ENCODE assay signal across 13 cellular contexts in genomic region chr10:23331567-23332290, GRCh38. TPM values are rescaled to one million over a fixed set of nuclear protein-coding genes. Genes with fewer than 3 reads are reported as not detected.
DNase-seq lines count a peak whose midpoint lies in the region; TF ChIP-seq lines count a peak whose summit lies in the region.
"Had no signal": no experiment of that assay in that cellular context is flagged by ENCODE, and none has a peak within 500 bp of the region (broad histone marks: within the 10 kb centered on the region; RNA-seq: fewer than 3 reads in every experiment).

No MANE protein-coding gene starts in this region.

- no peak overlapping the region for H3K23ac ChIP-seq in mesenchymal stem cell (ENCODE audit: low read length in 2 of 2)

- H3K4ac ChIP-seq in mesenchymal stem cell (ENCODE audit: low read depth in 1 of 2, low read length in 2 of 2): no peak overlapping the region

- no peaks in the 10 kb centered on the region for H3K79me1 ChIP-seq in mesenchymal stem cell (replicated peaks; ENCODE audit: low read length, poor library complexity, severe bottlenecking)

- H2BK12ac ChIP-seq in mesenchymal stem cell (ENCODE audit: low read length in 2 of 2): no peak overlapping the region

- H3K4me2 ChIP-seq in mesenchymal stem cell (ENCODE audit: low read length, poor library complexity, severe bottlenecking): no peak overlapping the region
- H3K4me2 ChIP-seq: neural progenitor cell had no signal

- H3K4me1 ChIP-seq in mesenchymal stem cell (ENCODE audit: control insufficient read depth, insufficient read depth, low read depth, low read length) (no peaks in the 10 kb centered on the region), ascending aorta (no peaks in the 10 kb centered on the region)
- H3K4me1 ChIP-seq: neural progenitor cell had no signal

- H2BK15ac ChIP-seq in mesenchymal stem cell (ENCODE audit: low read depth, poor library complexity, severe bottlenecking): no peak overlapping the region

- H3K4me3 ChIP-seq in NB4 (ENCODE audit: low read depth, low read length) (no peak overlapping the region), mesenchymal stem cell (ENCODE audit: insufficient read depth in 1 of 2, low read depth in 1 of 2, low read length in 2 of 2) (no peak overlapping the region), ascending aorta (no peak overlapping the region)
- H3K4me3 ChIP-seq: neural progenitor cell had no signal

- no peaks in the 10 kb centered on the region for H3K27me3 ChIP-seq in mesenchymal stem cell (ENCODE audit: control insufficient read depth in 1 of 2, insufficient read depth in 1 of 2, low read length in 2 of 2)
- H3K27me3 ChIP-seq in ascending aorta: no peaks in the 10 kb centered on the region

- 81% methylated on average over 5 of the region's 8 CpGs for WGBS in mesenchymal stem cell

- peak; percentile 97 for DNase-seq in HCEC 1CT
- DNase-seq in NB4 (ENCODE audit: low read depth): peak; percentile 36
- peak; percentile 72 for DNase-seq in amniotic stem cell (lab: John Stamatoyannopoulos, UW)
- DNase-seq in mesenchymal stem cell: peak; percentile 78
- DNase-seq in OCI-M1 (lab: John Stamatoyannopoulos, UW): no peak
- no peak for DNase-seq in NCI-H510A treated with DMSO at 0.1 percent for 48 hours (lab: John Stamatoyannopoulos, UW)
- no peak for DNase-seq in ascending aorta (ENCODE audit: low spot score in 2 of 2)
- no peak for DNase-seq in Ammon's horn (ENCODE audit: low spot score)
- DNase-seq: DMS79; effector memory CD4-positive, alpha-beta T cell; MM.1S; T1000 had no signal

- H3K14ac ChIP-seq in mesenchymal stem cell (ENCODE audit: low read length in 2 of 2): no peak overlapping the region

- no peak overlapping the region for H2BK5ac ChIP-seq in mesenchymal stem cell (ENCODE audit: low read depth, low read length, poor library complexity, severe bottlenecking)

- H4K91ac ChIP-seq in mesenchymal stem cell (ENCODE audit: low read length): no peak overlapping the region

- no peak overlapping the region for H2AK5ac ChIP-seq in mesenchymal stem cell (ENCODE audit: low read length, severe bottlenecking)

- TF ChIP-seq POLR2A in NB4 (IDR thresholded peaks at IDR 0.05; ENCODE audit: extremely low read depth, insufficient read length): no peak

- H3K9me3 ChIP-seq in mesenchymal stem cell (ENCODE audit: control insufficient read depth, low read length) (peaks cover 2% of the 10 kb centered on the region), ascending aorta (peaks cover 0 to 7% of the 10 kb centered on the region in 2 donors)

- intact Hi-C loops in ascending aorta (cut with DNase I): no loop called here

- no peak overlapping the region for H3K27ac ChIP-seq in mesenchymal stem cell (ENCODE audit: low read length, poor library complexity, severe bottlenecking)
- H3K27ac ChIP-seq in ascending aorta: no peak overlapping the region
- H3K27ac ChIP-seq: neural progenitor cell had no signal

- no peaks in the 10 kb centered on the region for H3K36me3 ChIP-seq in mesenchymal stem cell (ENCODE audit: control insufficient read depth in 1 of 2, insufficient read depth in 2 of 2, low read depth in 1 of 2, low read length in 2 of 2)
- H3K36me3 ChIP-seq in ascending aorta: no peaks in the 10 kb centered on the region
- H3K36me3 ChIP-seq: neural progenitor cell had no signal

- H3K18ac ChIP-seq in mesenchymal stem cell (ENCODE audit: low read depth in 1 of 2, low read length in 2 of 2): peak overlapping the region in 1 of 2 experiments; percentile 34

- H3K9ac ChIP-seq in mesenchymal stem cell (ENCODE audit: low read length): no peak overlapping the region
- H3K9ac ChIP-seq: neural progenitor cell had no signal

- TF ChIP-seq CTCF in NB4 (IDR thresholded peaks at IDR 0.05; ENCODE audit: low read depth, low read length) (no peak), ascending aorta (IDR thresholded peaks at IDR 0.05) (no peak)

- no peak overlapping the region for H4K8ac ChIP-seq in mesenchymal stem cell (ENCODE audit: low read length)

- no peak overlapping the region for H2AFZ ChIP-seq in mesenchymal stem cell (ENCODE audit: low read depth, low read length)
- H2AFZ ChIP-seq: neural progenitor cell had no signal

- no peak overlapping the region for H2BK120ac ChIP-seq in mesenchymal stem cell (ENCODE audit: low read depth, low read length)

RNA-seq across cellular contexts. Expression of gene C10orf67, which starts 12.9 kb away (rescaled TPM):
- 0.15 TPM for polyA plus RNA-seq in mesenchymal stem cell (2013, experiment 1 of 2)
- polyA plus RNA-seq in mesenchymal stem cell (2013, experiment 2 of 2): 0.05 TPM
- total RNA-seq in ascending aorta: not detected

Comparison
In these comparisons a context has a peak if more than half of its experiments do, and no peak if none do; other contexts are left out.
1. DNase-seq: peak in HCEC 1CT (single experiment), NB4 (single experiment), amniotic stem cell (single experiment) and mesenchymal stem cell (single experiment); none in OCI-M1 (single experiment), NCI-H510A treated with DMSO at 0.1 percent for 48 hours (single experiment), ascending aorta (0 of 2) and Ammon's horn (single experiment).